Comparison of ENCODE assay signal across 28 cellular contexts in genomic region chr13:102508411-102508810, GRCh38.
"Had no signal": no experiment of that assay in that cellular context is flagged by ENCODE, and none has a peak within 500 bp of the region (broad histone marks: within the 10 kb centered on the region; RNA-seq: fewer than 3 reads in every experiment).

No MANE protein-coding gene starts in this region.

- DNase-seq: natural killer cell; occipital lobe; ovary; posterior cingulate gyrus; psoas muscle; right cardiac atrium; right lobe of liver; sigmoid colon; small intestine; stimulated activated CD4-positive, alpha-beta T cell treated with anti-CD3 and anti-CD28 coated beads, Interleukin-15, amount 100 ng/mL, for 24 hours; stimulated activated CD4-positive, alpha-beta T cell treated with anti-CD3 and anti-CD28 coated beads, Interleukin-2, amount 100 ng/mL, for 24 hours; stimulated activated CD4-positive, alpha-beta T cell treated with anti-CD3 and anti-CD28 coated beads, Interleukin-2, amount 100 ng/mL, for 48 hours; stimulated activated CD4-positive, alpha-beta T cell treated with anti-CD3 and anti-CD28 coated beads, Interleukin-4, amount 100 ng/mL, for 24 hours; stimulated activated naive B cell treated with anti-CD40 and anti-IgM and Interleukin-4, amounts not matched to agents 10 μg/mL and 1 μg/mL and 100 μg/mL, for 72 hours; stimulated activated naive CD4-positive, alpha-beta T cell treated with Interleukin-2 at 50 U/mL for 16 hours; stomach; thyroid gland; trophoblast cell; upper lobe of left lung had no signal

- H3K4me3 Mint-ChIP-seq: natural killer cell; nephron; neural progenitor cell; stimulated activated effector memory CD8-positive, alpha-beta T cell treated with anti-CD3 and anti-CD28 coated beads, Interleukin-12 subunit alpha, Interleukin-12 subunit beta, amount 100 ng/mL, for 72 hours; stimulated activated naive B cell treated with anti-CD40 and anti-IgM and Interleukin-4, amounts not matched to agents 10 μg/mL and 1 μg/mL and 100 μg/mL, for 72 hours; stimulated activated naive CD8-positive, alpha-beta T cell treated with anti-CD3 and anti-CD28 coated beads, Interleukin-15, Interleukin-2, amounts not matched to agents 100 ng/mL and 50 ng/mL, for 24 hours had no signal

- H3K27me3 ChIP-seq: neural progenitor cell, ovary, right lobe of liver, sigmoid colon, thyroid gland, tibial nerve, upper lobe of left lung, vagina had no signal

- H3K27ac Mint-ChIP-seq: natural killer cell; nephron; neural progenitor cell; progenitor cell of endocrine pancreas; stimulated activated effector memory CD8-positive, alpha-beta T cell treated with anti-CD3 and anti-CD28 coated beads, Interleukin-12 subunit alpha, Interleukin-12 subunit beta, amount 100 ng/mL, for 72 hours; stimulated activated naive B cell treated with anti-CD40 and anti-IgM and Interleukin-4, amounts not matched to agents 10 μg/mL and 1 μg/mL and 100 μg/mL, for 72 hours; stimulated activated naive CD8-positive, alpha-beta T cell treated with anti-CD3 and anti-CD28 coated beads, Interleukin-15, Interleukin-2, amounts not matched to agents 100 ng/mL and 50 ng/mL, for 24 hours had no signal

- H3K79me2 ChIP-seq: parathyroid adenoma had no signal

- H3K9ac ChIP-seq: neural progenitor cell, parathyroid adenoma had no signal

- H3K4me1 ChIP-seq: neural progenitor cell, parathyroid adenoma, psoas muscle, right lobe of liver, stomach, thyroid gland, tibial nerve, upper lobe of left lung, vagina had no signal

- H3K36me3 Mint-ChIP-seq: natural killer cell; neural progenitor cell; stimulated activated effector memory CD8-positive, alpha-beta T cell treated with anti-CD3 and anti-CD28 coated beads, Interleukin-12 subunit alpha, Interleukin-12 subunit beta, amount 100 ng/mL, for 72 hours; stimulated activated naive B cell treated with anti-CD40 and anti-IgM and Interleukin-4, amounts not matched to agents 10 μg/mL and 1 μg/mL and 100 μg/mL, for 72 hours had no signal

- H3K27me3 Mint-ChIP-seq: progenitor cell of endocrine pancreas had no signal

- H3K9me3 ChIP-seq: ovary, psoas muscle, right lobe of liver, sigmoid colon, thoracic aorta, thyroid gland, upper lobe of left lung, vagina had no signal

- H3K4me3 ChIP-seq: neural progenitor cell, ovary, psoas muscle, right lobe of liver, sigmoid colon, stomach, thoracic aorta, thyroid gland, tibial nerve, upper lobe of left lung, vagina had no signal

- H3K4me1 Mint-ChIP-seq: natural killer cell; nephron; neural progenitor cell; stimulated activated effector memory CD8-positive, alpha-beta T cell treated with anti-CD3 and anti-CD28 coated beads, Interleukin-12 subunit alpha, Interleukin-12 subunit beta, amount 100 ng/mL, for 72 hours had no signal

- H3K27ac ChIP-seq: neural progenitor cell, ovary, parathyroid adenoma, psoas muscle, right lobe of liver, sigmoid colon, stomach, thoracic aorta, thyroid gland, tibial nerve, upper lobe of left lung, vagina had no signal

- H2AFZ ChIP-seq: neural progenitor cell, parathyroid adenoma had no signal

- H3K4me2 ChIP-seq: neural progenitor cell had no signal

- H3K36me3 ChIP-seq: neural progenitor cell, ovary, right lobe of liver, sigmoid colon, stomach, thoracic aorta, thyroid gland, tibial nerve, upper lobe of left lung, vagina had no signal

- ATAC-seq: natural killer cell; psoas muscle; right cardiac atrium; right lobe of liver; stimulated activated effector memory CD8-positive, alpha-beta T cell treated with anti-CD3 and anti-CD28 coated beads, Interleukin-12 subunit alpha, Interleukin-12 subunit beta, amount 100 ng/mL, for 72 hours; stimulated activated naive B cell treated with anti-CD40 and anti-IgM and Interleukin-4, amounts not matched to agents 10 μg/mL and 1 μg/mL and 100 μg/mL, for 72 hours had no signal
